8 cellular contexts compared by ENCODE assay signal in genomic region chr22:36775589-36775965, GRCh38. TPM values are rescaled to one million over a fixed set of nuclear protein-coding genes. Genes with fewer than 3 reads are reported as not detected.
DNase-seq lines count a peak whose midpoint lies in the region; ATAC-seq and TF ChIP-seq lines count a peak whose summit lies in the region.

No MANE protein-coding gene starts in this region.

- H3K27me3 ChIP-seq in AG04450 (ENCODE audit: control insufficient read depth, insufficient read depth, low read length) = no peaks in the 10 kb centered on the region
- no peaks in the 10 kb centered on the region for H3K27me3 ChIP-seq in trophoblast cell (ENCODE audit: insufficient read depth, low read length)

- peak overlapping the region; percentile 67 for H3K4me2 ChIP-seq in trophoblast cell (ENCODE audit: low read length)

- CTCF ChIA-PET in AG04450 (lab: Charles Lee) = interaction anchor here (0.8 to 4.4 kb wide), 8 partner anchors 11 to 246 kb away, joined by 3 to 121 read pairs (median 4); no protein-coding TSS in a partner anchor

- no peaks in the 10 kb centered on the region for H3K36me3 ChIP-seq in trophoblast cell (ENCODE audit: control insufficient read depth in 1 of 2, insufficient read depth in 2 of 2, low read length in 2 of 2)

- no CpG with 5 or more reads among the region's 23 CpGs for WGBS in trophoblast cell (ENCODE audit: extremely low coverage, insufficient coverage, insufficient read length)

- peak overlapping the region; percentile 15 for H2BK120ac ChIP-seq in trophoblast cell (ENCODE audit: insufficient read depth, low read length, poor library complexity)

- peak overlapping the region; percentile 58 for H4K12ac ChIP-seq in trophoblast cell (ENCODE audit: low read depth, low read length)

- H3K14ac ChIP-seq in trophoblast cell (ENCODE audit: low read length) = peak overlapping the region; percentile 88

- POLR2A ChIA-PET in AG04450 (lab: Yijun Ruan, JAX) = interaction anchor here (0.6 to 2.7 kb wide), 9 partner anchors 9 to 274 kb away, joined by 3 to 10 read pairs (median 4); partner anchors contain the start of genes EIF3D and TST

- H3K9ac ChIP-seq in trophoblast cell (ENCODE audit: low read length) = peak overlapping the region; percentile 82

- H2BK12ac ChIP-seq in trophoblast cell (ENCODE audit: low read length) = no peak overlapping the region

- no peak overlapping the region for H3K23ac ChIP-seq in trophoblast cell (ENCODE audit: low read length)

- H4K8ac ChIP-seq in trophoblast cell (ENCODE audit: low read depth, low read length) = peak overlapping the region; percentile 93

- H3K4me3 ChIP-seq in AG04450 (ENCODE audit: low read depth, low read length) (peak overlapping the region; percentile 80), trophoblast cell (ENCODE audit: low read depth, low read length) (peak overlapping the region; percentile 92)

- H3K9me3 ChIP-seq in AG04450 (ENCODE audit: control insufficient read depth, insufficient read depth, low read length) = no peaks in the 10 kb centered on the region
- peaks cover 7% of the 10 kb centered on the region for H3K9me3 ChIP-seq in trophoblast cell (ENCODE audit: insufficient read depth, low read depth, low read length)

- TF ChIP-seq CTCF in AG04450 (IDR thresholded peaks at IDR 0.05; ENCODE audit: low read depth, low read length) = no peak

- no peak overlapping the region for H2BK5ac ChIP-seq in trophoblast cell (ENCODE audit: low read depth, low read length, poor library complexity)

- H2AK5ac ChIP-seq in trophoblast cell (ENCODE audit: low read length) = peak overlapping the region; percentile 75

- ATAC-seq in GM21423 (IDR thresholded peaks at IDR 0.05; ENCODE audit: unreplicated experiment) = peak; percentile 3

- no peak for DNase-seq in AG04450 (ENCODE audit: low read depth, low spot score)
- DNase-seq in NCI-H2171 (lab: John Stamatoyannopoulos, UW) = peak; percentile 10
- peak; percentile 16 for DNase-seq in activated T-helper 9 cell treated with anti-CD3 and anti-CD28 coated beads, Interleukin-2, amount 50 U/mL, for 16 hours (ENCODE audit: low read depth)
- DNase-seq in germinal center (ENCODE audit: low spot score) = peak; percentile 38
- peak in 1 of 2 donors; percentile 17 for DNase-seq in trophoblast cell
- DNase-seq in SKM-1 treated with dmso at 0.1 percent for 144 hours (lab: John Stamatoyannopoulos, UW; ENCODE audit: unreplicated experiment) = no peak
- DNase-seq in NCI-H1048 (lab: John Stamatoyannopoulos, UW) = no peak

- H3K79me1 ChIP-seq in trophoblast cell (ENCODE audit: low read length) = peaks cover 2% of the 10 kb centered on the region

- H3K4ac ChIP-seq in trophoblast cell (ENCODE audit: low read depth, low read length) = peak overlapping the region; percentile 61

- H4K91ac ChIP-seq in trophoblast cell (ENCODE audit: low read depth, low read length) = peak overlapping the region; percentile 71

- peak overlapping the region; percentile 63 for H3K18ac ChIP-seq in trophoblast cell (ENCODE audit: low read length)

- peak overlapping the region; percentile 95 for H2AFZ ChIP-seq in trophoblast cell (ENCODE audit: insufficient read depth, low read length, poor library complexity)

- H3K4me1 ChIP-seq in trophoblast cell (ENCODE audit: control insufficient read depth in 1 of 2, insufficient read depth in 2 of 2, low read length in 2 of 2) = peaks cover 2 to 4% of the 10 kb centered on the region in 2 experiments

- H3K27ac ChIP-seq in AG04450 (ENCODE audit: low read depth, low read length) = no peak overlapping the region
- H3K27ac ChIP-seq in trophoblast cell (ENCODE audit: low read depth, low read length) = no peak overlapping the region

- H3K79me2 ChIP-seq in trophoblast cell (ENCODE audit: control insufficient read depth, insufficient read depth, low read length, poor library complexity) = no peaks in the 10 kb centered on the region

RNA-seq across cellular contexts. Expression of gene IFT27, which starts 0.3 kb away (rescaled TPM):
- polyA plus RNA-seq in AG04450 (2011; rRNA removed) = 22.5 and 25.5 TPM in 2 replicates
- 10.1 and 14.7 TPM in 2 replicates for polyA minus RNA-seq in AG04450 (2011; rRNA and poly(A)+ RNA removed)
- polyA plus RNA-seq in trophoblast cell (2013) = 23.9 and 24.7 TPM in 2 replicates

RNA-seq across cellular contexts. Expression of gene PVALB, which starts 41.3 kb away (rescaled TPM):
- not detected in 2 replicates for polyA plus RNA-seq in AG04450 (2011; rRNA removed)
- not detected in 2 replicates for polyA minus RNA-seq in AG04450 (2011; rRNA and poly(A)+ RNA removed)
- polyA plus RNA-seq in trophoblast cell (2013) = 0.11 and 0.40 TPM in 2 replicates

Comparison
In these comparisons a context has a peak if more than half of its experiments do, and no peak if none do; other contexts are left out.
1. DNase-seq: peak in NCI-H2171 (single experiment), activated T-helper 9 cell treated with anti-CD3 and anti-CD28 coated beads, Interleukin-2, amount 50 U/mL, for 16 hours (single experiment) and germinal center (single experiment); none in AG04450 (single experiment), SKM-1 treated with dmso at 0.1 percent for 144 hours (single experiment) and NCI-H1048 (single experiment).